Comparison of ENCODE assay signal across 15 cellular contexts in genomic region chr4:156933633-156934258, GRCh38. TPM values are rescaled to one million over a fixed set of nuclear protein-coding genes. Genes with fewer than 3 reads are reported as not detected.
A peak's percentile ranks its signal among the peaks of the same experiment; 100 is the strongest.
DNase-seq lines count a peak whose midpoint lies in the region; ATAC-seq and TF ChIP-seq lines count a peak whose summit lies in the region.
"Had no signal": no experiment of that assay in that cellular context is flagged by ENCODE, and none has a peak within 500 bp of the region (broad histone marks: within the 10 kb centered on the region; RNA-seq: fewer than 3 reads in every experiment).

No MANE protein-coding gene starts in this region.

- H3K4me1 Mint-ChIP-seq in activated CD8-positive, alpha-beta T cell treated with anti-CD3 and anti-CD28 coated beads, Interleukin-2, amount 10 ng/mL, durations not matched to agents 7 days and 5 days (ENCODE audit: low read depth) = no peaks in the 10 kb centered on the region
- H3K4me1 Mint-ChIP-seq: naive B cell had no signal

- no peak overlapping the region for H4K91ac ChIP-seq in trophoblast cell (ENCODE audit: low read depth, low read length)

- no peaks in the 10 kb centered on the region for H3K79me1 ChIP-seq in trophoblast cell (ENCODE audit: low read length)

- H3K9me2 ChIP-seq in GM23248 (ENCODE audit: insufficient read depth) = no peaks in the 10 kb centered on the region; the same call in 1 of the 2 replicates

- no peak overlapping the region for H3K4me3 Mint-ChIP-seq in activated CD8-positive, alpha-beta T cell treated with anti-CD3 and anti-CD28 coated beads, Interleukin-2, amount 10 ng/mL, durations not matched to agents 7 days and 5 days
- H3K4me3 Mint-ChIP-seq: naive B cell; T-helper 1 cell treated with Interleukin-12 subunit alpha and Interleukin-12 subunit beta and Interleukin-4 antibody, amounts not matched to agents 30 μg/mL and 1 μg/mL, for 36 hours had no signal

- H3K4me2 ChIP-seq in GM23248 (ENCODE audit: unreplicated experiment) (peak overlapping the region; percentile 37), trophoblast cell (ENCODE audit: low read length) (no peak overlapping the region)

- peak overlapping the region; percentile 40; the same call in 1 of the 2 replicates for H3K9ac ChIP-seq in GM23248
- no peak overlapping the region for H3K9ac ChIP-seq in trophoblast cell (ENCODE audit: low read length)

- no peak overlapping the region for H2AK5ac ChIP-seq in trophoblast cell (ENCODE audit: low read length)

- H3K27ac Mint-ChIP-seq in activated CD8-positive, alpha-beta T cell treated with anti-CD3 and anti-CD28 coated beads, Interleukin-2, amount 10 ng/mL, durations not matched to agents 7 days and 5 days = no peak overlapping the region
- H3K27ac Mint-ChIP-seq: activated naive CD4-positive, alpha-beta T cell treated with anti-CD3 and anti-CD28 coated beads, Interleukin-2, amount 50 U/mL, for 72 hours; naive B cell; T-helper 1 cell treated with Interleukin-12 subunit alpha and Interleukin-12 subunit beta and Interleukin-4 antibody, amounts not matched to agents 30 μg/mL and 1 μg/mL, for 36 hours had no signal

- H3K9me3 Mint-ChIP-seq in activated CD8-positive, alpha-beta T cell treated with anti-CD3 and anti-CD28 coated beads, Interleukin-2, amount 10 ng/mL, durations not matched to agents 7 days and 5 days (ENCODE audit: insufficient read depth) = no peaks in the 10 kb centered on the region
- H3K9me3 Mint-ChIP-seq: T-helper 1 cell treated with Interleukin-12 subunit alpha and Interleukin-12 subunit beta and Interleukin-4 antibody, amounts not matched to agents 30 μg/mL and 1 μg/mL, for 36 hours had no signal

- H4K20me1 ChIP-seq in GM23248 (ENCODE audit: insufficient read depth) = no peaks in the 10 kb centered on the region

- no peaks in the 10 kb centered on the region for H3K36me3 ChIP-seq in GM23248 (ENCODE audit: low read depth)
- peaks cover 42% of the 10 kb centered on the region for H3K36me3 ChIP-seq in RWPE2 (ENCODE audit: low read depth)
- H3K36me3 ChIP-seq in trophoblast cell (ENCODE audit: control insufficient read depth in 1 of 2, insufficient read depth in 2 of 2, low read length in 2 of 2) = no peaks in the 10 kb centered on the region

- H3K9me3 ChIP-seq in GM23248 (ENCODE audit: low read depth) (no peaks in the 10 kb centered on the region), RWPE2 (ENCODE audit: severe bottlenecking) (peaks cover 8% of the 10 kb centered on the region), trophoblast cell (ENCODE audit: insufficient read depth, low read depth, low read length) (no peaks in the 10 kb centered on the region)

- H2BK120ac ChIP-seq in trophoblast cell (ENCODE audit: insufficient read depth, low read length, poor library complexity) = no peak overlapping the region

- peaks cover 89% of the 10 kb centered on the region for H3K79me2 ChIP-seq in GM23248 (ENCODE audit: insufficient read depth)
- H3K79me2 ChIP-seq in trophoblast cell (ENCODE audit: control insufficient read depth, insufficient read depth, low read length, poor library complexity) = no peaks in the 10 kb centered on the region

- H3K27ac ChIP-seq in GM23248 (peak overlapping the region; percentile 80), RWPE2 (ENCODE audit: poor library complexity, severe bottlenecking) (peak overlapping the region; percentile 91), trophoblast cell (ENCODE audit: low read depth, low read length) (no peak overlapping the region), substantia nigra (ENCODE audit: low read depth, low read length, poor library complexity, severe bottlenecking) (no peak overlapping the region)

- H2AFZ ChIP-seq in GM23248 (no peak overlapping the region), trophoblast cell (ENCODE audit: insufficient read depth, low read length, poor library complexity) (no peak overlapping the region)

- ATAC-seq in RWPE2 (ENCODE audit: low read depth) = peak; percentile 90
- peak; percentile 100 for ATAC-seq in esophagus mucosa
- ATAC-seq in activated CD8-positive, alpha-beta T cell treated with anti-CD3 and anti-CD28 coated beads, Interleukin-2, amount 10 ng/mL, durations not matched to agents 7 days and 5 days = no peak
- ATAC-seq: activated naive CD4-positive, alpha-beta T cell treated with anti-CD3 and anti-CD28 coated beads, Interleukin-2, amount 50 U/mL, for 72 hours had no signal

- H3K36me3 Mint-ChIP-seq in activated CD8-positive, alpha-beta T cell treated with anti-CD3 and anti-CD28 coated beads, Interleukin-2, amount 10 ng/mL, durations not matched to agents 7 days and 5 days (ENCODE audit: low read depth) = no peaks in the 10 kb centered on the region
- H3K36me3 Mint-ChIP-seq: activated naive CD4-positive, alpha-beta T cell treated with anti-CD3 and anti-CD28 coated beads, Interleukin-2, amount 50 U/mL, for 72 hours; naive B cell had no signal

- no peak overlapping the region for H3K18ac ChIP-seq in trophoblast cell (ENCODE audit: low read length)

- H3K14ac ChIP-seq in trophoblast cell (ENCODE audit: low read length) = no peak overlapping the region

- no peak overlapping the region for H4K8ac ChIP-seq in trophoblast cell (ENCODE audit: low read depth, low read length)

- H3K4me1 ChIP-seq in GM23248 (ENCODE audit: insufficient read depth) (peaks cover 30% of the 10 kb centered on the region), RWPE2 (ENCODE audit: insufficient read depth, poor library complexity, severe bottlenecking) (peaks cover 56% of the 10 kb centered on the region), trophoblast cell (ENCODE audit: control insufficient read depth in 1 of 2, insufficient read depth in 2 of 2, low read length in 2 of 2) (no peaks in the 10 kb centered on the region)

- no peaks in the 10 kb centered on the region for H3K27me3 ChIP-seq in GM23248 (replicated peaks; ENCODE audit: insufficient read depth)
- H3K27me3 ChIP-seq in RWPE2 (ENCODE audit: insufficient read depth, poor library complexity, severe bottlenecking) = no peaks in the 10 kb centered on the region
- H3K27me3 ChIP-seq in trophoblast cell (ENCODE audit: insufficient read depth, low read length) = no peaks in the 10 kb centered on the region

- CTCF ChIA-PET in activated CD8-positive, alpha-beta T cell treated with anti-CD3 and anti-CD28 coated beads, Interleukin-2, amount 10 ng/mL, durations not matched to agents 7 days and 5 days (lab: Charles Lee) = no interaction called here

- H3K4me3 ChIP-seq in GM23248 (no peak overlapping the region), RWPE2 (ENCODE audit: severe bottlenecking) (no peak overlapping the region), trophoblast cell (ENCODE audit: low read depth, low read length) (no peak overlapping the region)

- DNase-seq in GM23248 (peak; percentile 88), RWPE2 (ENCODE audit: low spot score) (no peak), trophoblast cell (peak; percentile 60 to 95), NCI-H1092 treated with DMSO at 0.1 percent for 48 hours (lab: John Stamatoyannopoulos, UW) (no peak), LoVo (ENCODE audit: low spot score) (no peak), substantia nigra (lab: John Stamatoyannopoulos, UW) (no peak)
- no peak for DNase-seq in activated CD8-positive, alpha-beta T cell treated with anti-CD3 and anti-CD28 coated beads, Interleukin-2, amount 10 ng/mL, durations not matched to agents 7 days and 5 days
- DNase-seq: naive B cell; NCI-H1436 treated with DMSO at 0.1 percent for 48 hours; NCI-H82; stimulated activated CD8-positive, alpha-beta memory T cell treated with anti-CD3 and anti-CD28 coated beads, Interleukin-4, amount 100 ng/mL, for 48 hours had no signal

- no peak for TF ChIP-seq CTCF in RWPE2 (IDR thresholded peaks at IDR 0.05; ENCODE audit: poor library complexity, severe bottlenecking)

- H2BK5ac ChIP-seq in trophoblast cell (ENCODE audit: low read depth, low read length, poor library complexity) = no peak overlapping the region

- no peak overlapping the region for H4K12ac ChIP-seq in trophoblast cell (ENCODE audit: low read depth, low read length)

- no peaks in the 10 kb centered on the region for H3K27me3 Mint-ChIP-seq in activated CD8-positive, alpha-beta T cell treated with anti-CD3 and anti-CD28 coated beads, Interleukin-2, amount 10 ng/mL, durations not matched to agents 7 days and 5 days (ENCODE audit: low read depth)
- H3K27me3 Mint-ChIP-seq: naive B cell had no signal

- H3K4ac ChIP-seq in trophoblast cell (ENCODE audit: low read depth, low read length) = no peak overlapping the region

- POLR2A ChIA-PET in activated CD8-positive, alpha-beta T cell treated with anti-CD3 and anti-CD28 coated beads, Interleukin-2, amount 10 ng/mL, durations not matched to agents 7 days and 5 days (lab: Charles Lee) = no interaction called here

- peaks cover 26% of the 10 kb centered on the region for H3F3A ChIP-seq in GM23248 (ENCODE audit: insufficient read depth)

- 45 to 48% methylated on average over 5 of the region's 5 CpGs for WGBS in GM23248 (ENCODE audit: low coverage in 1 of 2, low lambda C conversion rate in 2 of 2, missing lambda C conversion rate in 2 of 2), 2 experiments
- WGBS in trophoblast cell (ENCODE audit: extremely low coverage, insufficient coverage, insufficient read length) = no CpG with 5 or more reads among the region's 5 CpGs

- no peak overlapping the region for H3K23ac ChIP-seq in trophoblast cell (ENCODE audit: low read length)

- no peak overlapping the region for H2BK12ac ChIP-seq in trophoblast cell (ENCODE audit: low read length)

- in situ Hi-C loops in GM23248 (cut with MboI) = no loop called here

RNA-seq across cellular contexts. Expression of gene PDGFC, which starts 37.9 kb away (rescaled TPM):
- total RNA-seq in GM23248 (2014; rRNA removed; shearing (Covaris generic)) = 64.4 and 84.0 TPM in 2 replicates
- 26.5 and 29.0 TPM in 2 replicates for polyA plus RNA-seq in GM23248 (2016; fragmentation: Nextera tagmentation; extraction: Ambion mirVana)
- total RNA-seq in esophagus mucosa = 4.4 TPM
- 13.8 TPM in 2 replicates for polyA plus RNA-seq in trophoblast cell (2013)
- total RNA-seq in activated CD8-positive, alpha-beta T cell treated with anti-CD3 and anti-CD28 coated beads, Interleukin-2, amount 10 ng/mL, durations not matched to agents 7 days and 5 days = not detected
- total RNA-seq: activated CD8-positive, alpha-beta memory T cell treated with anti-CD3 and anti-CD28 coated beads for 36 hours; activated naive CD4-positive, alpha-beta T cell treated with anti-CD3 and anti-CD28 coated beads, Interleukin-2, amount 50 U/mL, for 72 hours had no signal

Comparison
In these comparisons a context has a peak if more than half of its experiments do, and no peak if none do; other contexts are left out.
1. DNase-seq: peak in GM23248 (single experiment) and trophoblast cell (2 of 2); none in RWPE2 (single experiment), activated CD8-positive, alpha-beta T cell treated with anti-CD3 and anti-CD28 coated beads, Interleukin-2, amount 10 ng/mL, durations not matched to agents 7 days and 5 days (single experiment), NCI-H1092 treated with DMSO at 0.1 percent for 48 hours (single experiment), LoVo (single experiment) and substantia nigra (0 of 49).
2. H3K27ac ChIP-seq: peak in GM23248 (single experiment) and RWPE2 (single experiment); none in trophoblast cell (single experiment) and substantia nigra (single experiment).
3. RNA of gene PDGFC, which starts 37.9 kb away (total RNA-seq): 64.4 to 84.0 TPM in GM23248; 4.4 TPM in esophagus mucosa (single experiment) and not detected in activated CD8-positive, alpha-beta T cell treated with anti-CD3 and anti-CD28 coated beads, Interleukin-2, amount 10 ng/mL, durations not matched to agents 7 days and 5 days; every median in the first group is over 10 times any median in the second.